8 cellular contexts compared by ENCODE assay signal in the genomic region with DNA sequence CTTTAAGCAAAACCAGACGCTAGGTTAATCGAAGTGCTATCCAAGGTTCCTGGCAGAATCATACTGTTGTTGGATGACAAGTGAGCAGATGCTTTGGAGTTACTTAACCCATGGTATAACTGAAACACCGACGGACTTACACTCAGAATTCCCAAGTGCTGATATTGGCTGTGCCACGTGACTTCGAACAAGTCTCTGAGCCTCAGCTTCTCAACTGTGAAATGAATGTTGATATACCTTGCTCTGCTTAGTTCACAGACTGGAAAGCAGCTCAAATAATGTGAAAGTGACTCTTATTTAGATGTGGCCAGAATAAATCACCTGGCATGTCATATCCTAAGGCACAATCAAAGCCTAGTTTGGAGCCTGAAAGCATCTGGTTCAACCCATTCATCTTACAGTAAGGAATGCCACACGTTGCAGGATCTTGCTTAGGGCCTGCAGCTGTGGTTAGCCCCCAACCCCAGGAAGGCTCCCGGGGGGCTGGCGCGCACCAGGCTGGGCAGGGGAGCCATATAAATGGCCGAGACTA. TPM values are rescaled to one million over a fixed set of nuclear protein-coding genes. Genes with fewer than 3 reads are reported as not detected.
DNase-seq lines count a peak whose midpoint lies in the region; ATAC-seq and TF ChIP-seq lines count a peak whose summit lies in the region.

No MANE protein-coding gene starts in this region.

- intact Hi-C loops in activated CD4-positive, alpha-beta memory T cell treated with anti-CD3 and anti-CD28 coated beads for 36 hours (cut with micrococcal nuclease): no loop called here
- intact Hi-C loops in stomach (cut with DNase I; ENCODE audit: low total_unique reads): loop anchor here (10.0 kb wide), 1 partner anchor 72 kb away; no protein-coding TSS in a partner anchor

- DNase-seq in T-helper 1 cell (no peak), stomach (no peak), NCI-H1105 treated with DMSO at 0.1 percent for 48 hours (lab: John Stamatoyannopoulos, UW) (no peak), GM13976 (ENCODE audit: low spot score) (no peak)
- no peak for DNase-seq in activated CD4-positive, alpha-beta memory T cell treated with anti-CD3 and anti-CD28 coated beads for 36 hours

- POLR2A ChIA-PET in activated CD4-positive, alpha-beta memory T cell treated with anti-CD3 and anti-CD28 coated beads for 36 hours (lab: Charles Lee): interaction anchor here (1.4 to 2.1 kb wide), 2 partner anchors 17 to 79 kb away, joined by 4 to 9 read pairs; a partner anchor contains a TSS

- TF ChIP-seq EP300 in stomach (IDR thresholded peaks at IDR 0.05): no peak

- H3K36me3 Mint-ChIP-seq in T-helper 1 cell treated with Interleukin-12 subunit alpha and Interleukin-12 subunit beta and Interleukin-4 antibody, amounts not matched to agents 30 μg/mL and 1 μg/mL, for 36 hours (ENCODE audit: low read depth): peaks cover 18% of the 10 kb centered on the region
- peaks cover 21% of the 10 kb centered on the region for H3K36me3 Mint-ChIP-seq in activated CD4-positive, alpha-beta memory T cell treated with anti-CD3 and anti-CD28 coated beads for 36 hours

- H3K4me1 ChIP-seq in stomach: peaks cover 26 to 48% (median 37%) of the 10 kb centered on the region in 4 donors

- peaks cover 0 to 35% (median 25%) of the 10 kb centered on the region in 4 donors for H3K36me3 ChIP-seq in stomach

- ATAC-seq in HG03025 (IDR thresholded peaks at IDR 0.05; ENCODE audit: low FRiP score, unreplicated experiment): no peak

- peak overlapping the region; percentile 85 for H3K27ac Mint-ChIP-seq in T-helper 1 cell treated with Interleukin-12 subunit alpha and Interleukin-12 subunit beta and Interleukin-4 antibody, amounts not matched to agents 30 μg/mL and 1 μg/mL, for 36 hours
- no peak overlapping the region for H3K27ac Mint-ChIP-seq in activated CD4-positive, alpha-beta memory T cell treated with anti-CD3 and anti-CD28 coated beads for 36 hours

- in situ Hi-C loops in GM13976 (cut with MboI; ENCODE audit: low sequenced_read_pairs, unreplicated experiment): no loop called here

- H3K4me3 ChIP-seq in iPS-11a (ENCODE audit: low read depth, low read length): peak overlapping the region; percentile 94
- peak overlapping the region; percentile 81 to 97 (median 84) for H3K4me3 ChIP-seq in stomach

- H3K4me3 Mint-ChIP-seq in T-helper 1 cell treated with Interleukin-12 subunit alpha and Interleukin-12 subunit beta and Interleukin-4 antibody, amounts not matched to agents 30 μg/mL and 1 μg/mL, for 36 hours: peak overlapping the region; percentile 91
- peak overlapping the region; percentile 87 for H3K4me3 Mint-ChIP-seq in activated CD4-positive, alpha-beta memory T cell treated with anti-CD3 and anti-CD28 coated beads for 36 hours

- no peak for TF ChIP-seq POLR2A in stomach (IDR thresholded peaks at IDR 0.05)

- peaks cover 25% of the 10 kb centered on the region for H3K4me1 Mint-ChIP-seq in T-helper 1 cell treated with Interleukin-12 subunit alpha and Interleukin-12 subunit beta and Interleukin-4 antibody, amounts not matched to agents 30 μg/mL and 1 μg/mL, for 36 hours (ENCODE audit: low read depth)
- H3K4me1 Mint-ChIP-seq in activated CD4-positive, alpha-beta memory T cell treated with anti-CD3 and anti-CD28 coated beads for 36 hours (ENCODE audit: low read depth): peaks cover 44% of the 10 kb centered on the region

- no peaks in the 10 kb centered on the region for H3K27me3 Mint-ChIP-seq in T-helper 1 cell treated with Interleukin-12 subunit alpha and Interleukin-12 subunit beta and Interleukin-4 antibody, amounts not matched to agents 30 μg/mL and 1 μg/mL, for 36 hours (ENCODE audit: low read depth)
- no peaks in the 10 kb centered on the region for H3K27me3 Mint-ChIP-seq in activated CD4-positive, alpha-beta memory T cell treated with anti-CD3 and anti-CD28 coated beads for 36 hours

- TF ChIP-seq CTCF in stomach (IDR thresholded peaks at IDR 0.05) (no peak), GM13976 (IDR thresholded peaks at IDR 0.05; ENCODE audit: borderline replicate concordance, control extremely low read depth, extremely low read depth, insufficient read depth, missing control alignments) (no peak)

- 15 to 21% (median 18%) methylated on average over 7 to 11 of the region's 11 CpGs for WGBS in stomach, 5 donors

- no peaks in the 10 kb centered on the region for H3K9me3 Mint-ChIP-seq in T-helper 1 cell treated with Interleukin-12 subunit alpha and Interleukin-12 subunit beta and Interleukin-4 antibody, amounts not matched to agents 30 μg/mL and 1 μg/mL, for 36 hours
- no peaks in the 10 kb centered on the region for H3K9me3 Mint-ChIP-seq in activated CD4-positive, alpha-beta memory T cell treated with anti-CD3 and anti-CD28 coated beads for 36 hours

- no peaks in the 10 kb centered on the region for H3K9me3 ChIP-seq in stomach

- peak overlapping the region in 4 of 5 donors; percentile 73 to 83 (median 78) for H3K27ac ChIP-seq in stomach

- H3K27me3 ChIP-seq in stomach: no peaks in the 10 kb centered on the region

- CTCF ChIA-PET in activated CD4-positive, alpha-beta memory T cell treated with anti-CD3 and anti-CD28 coated beads for 36 hours (lab: Charles Lee): interaction anchor here (1.2 to 1.7 kb wide), 2 partner anchors 20 to 287 kb away, joined by 4 to 5 read pairs; no protein-coding TSS in a partner anchor

RNA-seq across cellular contexts. Expression of a gene that starts 0.8 kb away (rescaled TPM):
- total RNA-seq in activated CD4-positive, alpha-beta memory T cell treated with anti-CD3 and anti-CD28 coated beads for 36 hours: 10 to 100 TPM; 25.5 to 27.4 TPM
- total RNA-seq in stomach: 10 to 100 TPM in 1 of 5 donors, 1 to 10 TPM in 4; 2.9 to 13.8 (median 4.9) TPM
- polyA plus RNA-seq in stomach: 1 to 10 TPM; 2.1 to 5.0 (median 3.0) TPM

RNA-seq across cellular contexts. Expression of a gene that starts 3.6 kb away (rescaled TPM):
- 10 to 100 TPM; 80.8 to 82.2 TPM for total RNA-seq in activated CD4-positive, alpha-beta memory T cell treated with anti-CD3 and anti-CD28 coated beads for 36 hours
- total RNA-seq in stomach: 10 to 100 TPM in 1 of 5 donors, 1 to 10 TPM in 3, not detected in 1; 1.3 to 10.1 (median 6.1) TPM
- 10 to 100 TPM; 47.5 to 63.4 (median 48.0) TPM for polyA plus RNA-seq in stomach

Comparison
In these comparisons a context has a peak if more than half of its experiments do, and no peak if none do; other contexts are left out.
1. RNA of a gene that starts 3.6 kb away (total RNA-seq): 80.8 to 82.2 TPM in activated CD4-positive, alpha-beta memory T cell treated with anti-CD3 and anti-CD28 coated beads for 36 hours; 1.3 to 10.1 TPM in stomach; every median in the first group is over 4 times any median in the second.